15 cellular contexts compared by ENCODE assay signal in genomic region chr3:119175869-119176756, GRCh38. TPM values are rescaled to one million over a fixed set of nuclear protein-coding genes. Genes with fewer than 3 reads are reported as not detected.
DNase-seq lines count a peak whose midpoint lies in the region; ATAC-seq and TF ChIP-seq lines count a peak whose summit lies in the region.
"Had no signal": no experiment of that assay in that cellular context is flagged by ENCODE, and none has a peak within 500 bp of the region (broad histone marks: within the 10 kb centered on the region; RNA-seq: fewer than 3 reads in every experiment).

No MANE protein-coding gene starts in this region.

- DNase-seq in HFFc6, result no peak
- peak; percentile 75 for DNase-seq in amniotic epithelial cell (ENCODE audit: low read depth)
- DNase-seq in foreskin keratinocyte, result peak; percentile 51 to 80
- DNase-seq in stimulated activated effector memory CD8-positive, alpha-beta T cell treated with anti-CD3 and anti-CD28 coated beads, Interleukin-12 subunit alpha, Interleukin-12 subunit beta, amount 100 ng/mL, for 72 hours (ENCODE audit: low spot score in 2 of 2), result no peak
- DNase-seq in SK-N-DZ (ENCODE audit: low spot score), result no peak
- no peak for DNase-seq in coronary artery (ENCODE audit: low spot score)
- DNase-seq: CD8-positive, alpha-beta memory T cell; effector memory CD8-positive, alpha-beta T cell; NCI-H2081; stimulated activated naive CD8-positive, alpha-beta T cell treated with anti-CD3 and anti-CD28 coated beads, Interleukin-15, amount 100 ng/mL, for 72 hours had no signal

- no peaks in the 10 kb centered on the region for H3K36me3 Mint-ChIP-seq in HFFc6 (ENCODE audit: low read depth)
- H3K36me3 Mint-ChIP-seq in stimulated activated effector memory CD8-positive, alpha-beta T cell treated with anti-CD3 and anti-CD28 coated beads, Interleukin-12 subunit alpha, Interleukin-12 subunit beta, amount 100 ng/mL, for 72 hours, result peaks cover 4% of the 10 kb centered on the region

- ATAC-seq in foreskin keratinocyte, result peak; percentile 37
- peak; percentile 55 for ATAC-seq in stimulated activated effector memory CD8-positive, alpha-beta T cell treated with anti-CD3 and anti-CD28 coated beads, Interleukin-12 subunit alpha, Interleukin-12 subunit beta, amount 100 ng/mL, for 72 hours
- no peak for ATAC-seq in HG02588 (IDR thresholded peaks at IDR 0.05; ENCODE audit: unreplicated experiment)
- ATAC-seq: activated CD4-positive, CD25-positive, alpha-beta regulatory T cell treated with anti-CD3 and anti-CD28 coated beads, Interleukin-2, amount 50 U/mL, for 24 hours; effector memory CD8-positive, alpha-beta T cell; psoas muscle; stimulated activated naive CD8-positive, alpha-beta T cell treated with anti-CD3 and anti-CD28 coated beads, Interleukin-15, amount 100 ng/mL, for 72 hours had no signal

- H3K4me1 ChIP-seq in foreskin keratinocyte, result peaks cover 16% of the 10 kb centered on the region
- H3K4me1 ChIP-seq: psoas muscle had no signal

- no peaks in the 10 kb centered on the region for H3K27me3 ChIP-seq in foreskin keratinocyte

- peak overlapping the region; percentile 2; the same call in 1 of the 2 replicates for H3K4me3 Mint-ChIP-seq in HFFc6
- no peak overlapping the region for H3K4me3 Mint-ChIP-seq in stimulated activated effector memory CD8-positive, alpha-beta T cell treated with anti-CD3 and anti-CD28 coated beads, Interleukin-12 subunit alpha, Interleukin-12 subunit beta, amount 100 ng/mL, for 72 hours
- H3K4me3 Mint-ChIP-seq: CD8-positive, alpha-beta memory T cell; effector memory CD8-positive, alpha-beta T cell; stimulated activated naive CD8-positive, alpha-beta T cell treated with anti-CD3 and anti-CD28 coated beads, Interleukin-15, amount 100 ng/mL, for 72 hours had no signal

- peak overlapping the region; percentile 50 for H3K27ac Mint-ChIP-seq in HFFc6
- H3K27ac Mint-ChIP-seq in stimulated activated effector memory CD8-positive, alpha-beta T cell treated with anti-CD3 and anti-CD28 coated beads, Interleukin-12 subunit alpha, Interleukin-12 subunit beta, amount 100 ng/mL, for 72 hours, result peak overlapping the region; percentile 18
- H3K27ac Mint-ChIP-seq: CD8-positive, alpha-beta memory T cell; effector memory CD8-positive, alpha-beta T cell; stimulated activated naive CD8-positive, alpha-beta T cell treated with anti-CD3 and anti-CD28 coated beads, Interleukin-15, amount 100 ng/mL, for 72 hours had no signal

- peaks cover 24% of the 10 kb centered on the region for H3K4me1 Mint-ChIP-seq in HFFc6 (ENCODE audit: low read depth)
- peaks cover 13% of the 10 kb centered on the region for H3K4me1 Mint-ChIP-seq in stimulated activated effector memory CD8-positive, alpha-beta T cell treated with anti-CD3 and anti-CD28 coated beads, Interleukin-12 subunit alpha, Interleukin-12 subunit beta, amount 100 ng/mL, for 72 hours
- H3K4me1 Mint-ChIP-seq: CD8-positive, alpha-beta memory T cell; stimulated activated naive CD8-positive, alpha-beta T cell treated with anti-CD3 and anti-CD28 coated beads, Interleukin-15, amount 100 ng/mL, for 72 hours had no signal

- H3K27me3 Mint-ChIP-seq in HFFc6 (ENCODE audit: insufficient read depth), result no peaks in the 10 kb centered on the region

- TF ChIP-seq CTCF in HFFc6 (IDR thresholded peaks at IDR 0.05), result no peak
- TF ChIP-seq CTCF in foreskin keratinocyte (conservative IDR thresholded peaks at IDR 0.05), result no peak
- TF ChIP-seq CTCF in coronary artery (IDR thresholded peaks at IDR 0.05), result no peak

- no peak overlapping the region for H3K4me3 ChIP-seq in coronary artery
- H3K4me3 ChIP-seq: psoas muscle had no signal

- H3K27ac ChIP-seq in foreskin keratinocyte, result peak overlapping the region; percentile 69
- no peak overlapping the region for H3K27ac ChIP-seq in coronary artery
- H3K27ac ChIP-seq: KMS-11, psoas muscle had no signal

- H3K9me3 Mint-ChIP-seq in HFFc6, result no peaks in the 10 kb centered on the region
- no peaks in the 10 kb centered on the region for H3K9me3 Mint-ChIP-seq in stimulated activated effector memory CD8-positive, alpha-beta T cell treated with anti-CD3 and anti-CD28 coated beads, Interleukin-12 subunit alpha, Interleukin-12 subunit beta, amount 100 ng/mL, for 72 hours
- H3K9me3 Mint-ChIP-seq: effector memory CD8-positive, alpha-beta T cell; stimulated activated naive CD8-positive, alpha-beta T cell treated with anti-CD3 and anti-CD28 coated beads, Interleukin-15, amount 100 ng/mL, for 72 hours had no signal

RNA-seq across cellular contexts. Expression of gene UPK1B, which starts 2.7 kb away (rescaled TPM):
- under 1 TPM in 2 of 6 experiments, not detected in 4; 0.10 to 0.12 TPM for total RNA-seq in HFFc6 (2021; fragmentation: NEBNext Ultra II Directional; extraction: Animal tissue kit (Norgen Biotek cat#: 25700))
- total RNA-seq in foreskin keratinocyte, result 1.9 and 4.8 TPM in 2 replicates
- 2.3 and 5.5 TPM in 2 replicates for polyA plus RNA-seq in foreskin keratinocyte
- not detected in 2 replicates for polyA plus RNA-seq in SK-N-DZ (2014; cell fraction: cytosol; rRNA removed)
- polyA plus RNA-seq in SK-N-DZ (2014; cell fraction: nucleus; rRNA removed), result not detected in 2 replicates
- total RNA-seq: CD8-positive, alpha-beta memory T cell; mesenteric fat pad; psoas muscle had no signal
- polyA plus RNA-seq: CD8-positive, alpha-beta memory T cell had no signal

RNA-seq across cellular contexts. Expression of gene TEX55, which starts 30.1 kb away (rescaled TPM):
- not detected for total RNA-seq in HFFc6 (2021; fragmentation: NEBNext Ultra II Directional; extraction: Animal tissue kit (Norgen Biotek cat#: 25700))
- total RNA-seq in foreskin keratinocyte, result not detected in 2 replicates
- not detected in 2 replicates for polyA plus RNA-seq in foreskin keratinocyte
- not detected in 2 replicates for polyA plus RNA-seq in SK-N-DZ (2014; cell fraction: cytosol; rRNA removed)
- not detected in 2 replicates for polyA plus RNA-seq in SK-N-DZ (2014; cell fraction: nucleus; rRNA removed)
- total RNA-seq: CD8-positive, alpha-beta memory T cell; mesenteric fat pad; psoas muscle had no signal
- polyA plus RNA-seq: CD8-positive, alpha-beta memory T cell had no signal

Comparison
In these comparisons a context has a peak if more than half of its experiments do, and no peak if none do; other contexts are left out.
1. DNase-seq: peak in amniotic epithelial cell (single experiment) and foreskin keratinocyte (2 of 2); none in HFFc6 (single experiment), stimulated activated effector memory CD8-positive, alpha-beta T cell treated with anti-CD3 and anti-CD28 coated beads, Interleukin-12 subunit alpha, Interleukin-12 subunit beta, amount 100 ng/mL, for 72 hours (0 of 2), SK-N-DZ (single experiment) and coronary artery (single experiment).